ENCODE assay signal across 8 cellular contexts in genomic region chr11:67371549-67372231, GRCh38. TPM values are rescaled to one million over a fixed set of nuclear protein-coding genes. Genes with fewer than 3 reads are reported as not detected.
DNase-seq lines count a peak whose midpoint lies in the region; ATAC-seq and TF ChIP-seq lines count a peak whose summit lies in the region.

No MANE protein-coding gene starts in this region.

- intact Hi-C loops in right cardiac atrium (cut with DNase I) (no loop called here), gastrocnemius medialis (cut with DNase I; ENCODE audit: low total_unique reads) (no loop called here)

- WGBS in right cardiac atrium = 23% methylated on average over 18 of the region's 18 CpGs

- H3K4me1 ChIP-seq in right cardiac atrium (ENCODE audit: control insufficient read depth, insufficient read depth, low read length) (peaks cover 22% of the 10 kb centered on the region), gastrocnemius medialis (peaks cover 8 to 13% of the 10 kb centered on the region in 2 donors)

- H3K4me3 Mint-ChIP-seq in activated naive CD8-positive, alpha-beta T cell treated with anti-CD3 and anti-CD28 coated beads, Interleukin-2, amount 10 ng/mL, durations not matched to agents 7 days and 5 days = peak overlapping the region; percentile 72

- peak in 3 of 5 experiments; percentile 26 to 39 (median 30) for TF ChIP-seq CTCF in gastrocnemius medialis (IDR thresholded peaks at IDR 0.05 in 4 of 5, conservative IDR thresholded peaks at IDR 0.05 in 1 of 5)

- no peak for ATAC-seq in activated naive CD8-positive, alpha-beta T cell treated with anti-CD3 and anti-CD28 coated beads, Interleukin-2, amount 10 ng/mL, durations not matched to agents 7 days and 5 days (ENCODE audit: low read depth)
- peak in 1 of 2 donors; percentile 9 for ATAC-seq in right cardiac atrium
- no peak for ATAC-seq in gastrocnemius medialis
- no peak for ATAC-seq in GM18502 (IDR thresholded peaks at IDR 0.05; ENCODE audit: poor library complexity, unreplicated experiment)

- TF ChIP-seq POLR2A in gastrocnemius medialis (IDR thresholded peaks at IDR 0.05) = no peak

- no peaks in the 10 kb centered on the region for H3K36me3 Mint-ChIP-seq in activated naive CD8-positive, alpha-beta T cell treated with anti-CD3 and anti-CD28 coated beads, Interleukin-2, amount 10 ng/mL, durations not matched to agents 7 days and 5 days

- H3K27ac Mint-ChIP-seq in activated naive CD8-positive, alpha-beta T cell treated with anti-CD3 and anti-CD28 coated beads, Interleukin-2, amount 10 ng/mL, durations not matched to agents 7 days and 5 days = peak overlapping the region; percentile 42

- H3K27me3 ChIP-seq in right cardiac atrium (ENCODE audit: control insufficient read depth, insufficient read depth) (no peaks in the 10 kb centered on the region), gastrocnemius medialis (peaks cover 23 to 51% (median 41%) of the 10 kb centered on the region in 3 donors)

- no peaks in the 10 kb centered on the region for H3K36me3 ChIP-seq in gastrocnemius medialis

- H3K4me3 ChIP-seq in right cardiac atrium (ENCODE audit: low read length) (peak overlapping the region; percentile 94), gastrocnemius medialis (peak overlapping the region; percentile 37 to 75 (median 60))

- no peaks in the 10 kb centered on the region for H3K9me3 Mint-ChIP-seq in activated naive CD8-positive, alpha-beta T cell treated with anti-CD3 and anti-CD28 coated beads, Interleukin-2, amount 10 ng/mL, durations not matched to agents 7 days and 5 days

- peaks cover 55% of the 10 kb centered on the region for H3K27me3 Mint-ChIP-seq in activated naive CD8-positive, alpha-beta T cell treated with anti-CD3 and anti-CD28 coated beads, Interleukin-2, amount 10 ng/mL, durations not matched to agents 7 days and 5 days

- DNase-seq in GF-D8 (lab: John Stamatoyannopoulos, UW) (peak; percentile 61), M059J (ENCODE audit: low read depth) (peak; percentile 44), right cardiac atrium (peak in 2 of 3 donors; percentile 74 to 76), gastrocnemius medialis (no peak), HK-2 (ENCODE audit: unreplicated experiment) (no peak), NCI-H146 (lab: John Stamatoyannopoulos, UW) (no peak)
- DNase-seq in activated naive CD8-positive, alpha-beta T cell treated with anti-CD3 and anti-CD28 coated beads, Interleukin-2, amount 10 ng/mL, durations not matched to agents 7 days and 5 days = no peak

- H3K9me3 ChIP-seq in right cardiac atrium (ENCODE audit: control insufficient read depth, low read length) (no peaks in the 10 kb centered on the region), gastrocnemius medialis (no peaks in the 10 kb centered on the region)

- peak overlapping the region; percentile 9 for H3K27ac ChIP-seq in right cardiac atrium (ENCODE audit: low read length)
- peak overlapping the region in 2 of 4 donors; percentile 73 to 82 for H3K27ac ChIP-seq in gastrocnemius medialis

- POLR2A ChIA-PET in activated naive CD8-positive, alpha-beta T cell treated with anti-CD3 and anti-CD28 coated beads, Interleukin-2, amount 10 ng/mL, durations not matched to agents 7 days and 5 days (lab: Charles Lee) = interaction anchor here (1.0 to 5.6 kb wide), 3 partner anchors 9 to 19 kb away, joined by 3 to 42 read pairs (median 4); partner anchors contain the start of gene POLD4

- H3K4me1 Mint-ChIP-seq in activated naive CD8-positive, alpha-beta T cell treated with anti-CD3 and anti-CD28 coated beads, Interleukin-2, amount 10 ng/mL, durations not matched to agents 7 days and 5 days = peaks cover 47% of the 10 kb centered on the region

- in situ Hi-C loops in gastrocnemius medialis (cut with MboI; ENCODE audit: low sequenced_read_pairs in 4 of 4) = no loop called here

RNA-seq across cellular contexts. Expression of gene CLCF1, which starts 1.7 kb away (rescaled TPM):
- total RNA-seq in M059J (2014; rRNA removed; shearing (Covaris generic)) = 16.2 and 22.6 TPM in 2 replicates
- total RNA-seq in activated naive CD8-positive, alpha-beta T cell treated with anti-CD3 and anti-CD28 coated beads, Interleukin-2, amount 10 ng/mL, durations not matched to agents 7 days and 5 days = 1 to 10 TPM; 4.3 to 4.7 TPM
- total RNA-seq in right cardiac atrium (1 to 10 TPM; 2.9 to 6.1 (median 3.0) TPM), gastrocnemius medialis (1 to 10 TPM in 2 of 4 donors, under 1 TPM in 2; 0.24 to 2.7 (median 0.91) TPM)
- polyA plus RNA-seq in right cardiac atrium = 3.7 TPM

RNA-seq across cellular contexts. Expression of gene POLD4, which starts 18.3 kb away (rescaled TPM):
- 127 and 137 TPM in 2 replicates for total RNA-seq in M059J (2014; rRNA removed; shearing (Covaris generic))
- 10 to 100 TPM; 73.2 to 78.2 TPM for total RNA-seq in activated naive CD8-positive, alpha-beta T cell treated with anti-CD3 and anti-CD28 coated beads, Interleukin-2, amount 10 ng/mL, durations not matched to agents 7 days and 5 days
- 10 to 100 TPM; 53.8 to 86.6 (median 65.3) TPM for total RNA-seq in right cardiac atrium
- 124 TPM for polyA plus RNA-seq in right cardiac atrium
- total RNA-seq in gastrocnemius medialis = 100 to 1,000 TPM in 2 of 4 donors, 10 to 100 TPM in 2; 57.4 to 115 (median 87.9) TPM

RNA-seq across cellular contexts. Expression of gene RAD9A, which starts 20.1 kb away (rescaled TPM):
- total RNA-seq in M059J (2014; rRNA removed; shearing (Covaris generic)) = 7.3 and 13.3 TPM in 2 replicates
- 10 to 100 TPM; 65.3 to 67.1 TPM for total RNA-seq in activated naive CD8-positive, alpha-beta T cell treated with anti-CD3 and anti-CD28 coated beads, Interleukin-2, amount 10 ng/mL, durations not matched to agents 7 days and 5 days
- 10 to 100 TPM in 1 of 4 donors, 1 to 10 TPM in 3; 7.9 to 11.7 (median 9.4) TPM for total RNA-seq in right cardiac atrium
- polyA plus RNA-seq in right cardiac atrium = 7.3 TPM
- 10 to 100 TPM in 2 of 4 donors, 1 to 10 TPM in 2; 5.2 to 14.7 (median 7.7) TPM for total RNA-seq in gastrocnemius medialis

RNA-seq across cellular contexts. Expression of gene PPP1CA, which starts 30.0 kb away (rescaled TPM):
- total RNA-seq in M059J (2014; rRNA removed; shearing (Covaris generic)) = 223 and 247 TPM in 2 replicates
- 100 to 1,000 TPM; 290 to 311 TPM for total RNA-seq in activated naive CD8-positive, alpha-beta T cell treated with anti-CD3 and anti-CD28 coated beads, Interleukin-2, amount 10 ng/mL, durations not matched to agents 7 days and 5 days
- total RNA-seq in right cardiac atrium (10 to 100 TPM; 73.1 to 93.4 (median 79.1) TPM), gastrocnemius medialis (100 to 1,000 TPM in 3 of 4 donors, 10 to 100 TPM in 1; 78.4 to 193 (median 124) TPM)
- 79.4 TPM for polyA plus RNA-seq in right cardiac atrium

RNA-seq across cellular contexts. Expression of gene TBC1D10C, which starts 32.2 kb away (rescaled TPM):
- not detected in 2 replicates for total RNA-seq in M059J (2014; rRNA removed; shearing (Covaris generic))
- total RNA-seq in activated naive CD8-positive, alpha-beta T cell treated with anti-CD3 and anti-CD28 coated beads, Interleukin-2, amount 10 ng/mL, durations not matched to agents 7 days and 5 days = 100 to 1,000 TPM; 359 to 367 TPM
- total RNA-seq in right cardiac atrium = 1 to 10 TPM in 3 of 4 donors, under 1 TPM in 1; 0.67 to 2.7 (median 1.8) TPM
- 0.86 TPM for polyA plus RNA-seq in right cardiac atrium
- total RNA-seq in gastrocnemius medialis = under 1 TPM in 3 of 4 donors, not detected in 1; 0.44 to 0.78 (median 0.56) TPM

Comparison
In these comparisons a context has a peak if more than half of its experiments do, and no peak if none do; other contexts are left out.
1. DNase-seq: peak in GF-D8 (single experiment), M059J (single experiment) and right cardiac atrium (2 of 3); none in activated naive CD8-positive, alpha-beta T cell treated with anti-CD3 and anti-CD28 coated beads, Interleukin-2, amount 10 ng/mL, durations not matched to agents 7 days and 5 days (single experiment), gastrocnemius medialis (0 of 2), HK-2 (single experiment) and NCI-H146 (single experiment).